ENCODE assay signal across 8 cellular contexts in genomic region chr11:20337526-20338154, GRCh38. TPM values are rescaled to one million over a fixed set of nuclear protein-coding genes. Genes with fewer than 3 reads are reported as not detected.
A peak's percentile ranks its signal among the peaks of the same experiment; 100 is the strongest.
DNase-seq lines count a peak whose midpoint lies in the region; ATAC-seq and TF ChIP-seq lines count a peak whose summit lies in the region.

No MANE protein-coding gene starts in this region.

- H3K27ac ChIP-seq in tibial artery (no peak overlapping the region), sigmoid colon (no peak overlapping the region)

- intact Hi-C loops in tibial artery (cut with DNase I; ENCODE audit: low total_unique reads): no loop called here
- intact Hi-C loops in sigmoid colon (cut with DNase I): no loop called here

- TF ChIP-seq CTCF in BE2C (IDR thresholded peaks at IDR 0.05; ENCODE audit: low read depth, low read length): peak; percentile 65
- TF ChIP-seq CTCF in GM13976 (IDR thresholded peaks at IDR 0.05; ENCODE audit: borderline replicate concordance, control extremely low read depth, extremely low read depth, insufficient read depth, missing control alignments): peak; percentile 42
- peak; percentile 4 to 20 for TF ChIP-seq CTCF in tibial artery (IDR thresholded peaks at IDR 0.05)
- TF ChIP-seq CTCF in sigmoid colon (IDR thresholded peaks at IDR 0.05): peak in 1 of 4 experiments; percentile 10

- TF ChIP-seq POLR2A in erythroblast (IDR thresholded peaks at IDR 0.05; ENCODE audit: low read length): no peak
- no peak for TF ChIP-seq POLR2A in sigmoid colon (IDR thresholded peaks at IDR 0.05)

- in situ Hi-C loops in GM13976 (cut with MboI; ENCODE audit: low sequenced_read_pairs, unreplicated experiment): no loop called here

- H3K4me1 ChIP-seq in BE2C (peaks cover 5% of the 10 kb centered on the region), tibial artery (no peaks in the 10 kb centered on the region), sigmoid colon (peaks cover 0 to 3% (median 0%) of the 10 kb centered on the region in 4 donors)

- H3K27me3 ChIP-seq in BE2C: no peaks in the 10 kb centered on the region
- peaks cover 0 to 18% of the 10 kb centered on the region in 2 donors for H3K27me3 ChIP-seq in tibial artery
- H3K27me3 ChIP-seq in sigmoid colon: peaks cover 5 to 17% (median 8%) of the 10 kb centered on the region in 3 donors

- ATAC-seq in GM18870 (IDR thresholded peaks at IDR 0.05; ENCODE audit: unreplicated experiment) (no peak), GM18517 (IDR thresholded peaks at IDR 0.05; ENCODE audit: unreplicated experiment) (no peak)

- no peaks in the 10 kb centered on the region for H3K9me3 ChIP-seq in BE2C
- no peaks in the 10 kb centered on the region for H3K9me3 ChIP-seq in tibial artery
- no peaks in the 10 kb centered on the region for H3K9me3 ChIP-seq in sigmoid colon

- DNase-seq in BE2C (peak; percentile 39), GM13976 (ENCODE audit: low spot score) (peak; percentile 40), NCI-H69 (lab: John Stamatoyannopoulos, UW) (peak; percentile 77), erythroblast (lab: John Stamatoyannopoulos, UW) (peak; percentile 17 to 40), tibial artery (no peak), sigmoid colon (no peak)

- H3K4me3 ChIP-seq in BE2C (ENCODE audit: low read depth, low read length) (no peak overlapping the region), tibial artery (no peak overlapping the region), sigmoid colon (no peak overlapping the region)

- 22 to 28% methylated on average over 9 of the region's 9 CpGs for WGBS in sigmoid colon, 2 donors

- no peak for TF ChIP-seq EP300 in sigmoid colon (IDR thresholded peaks at IDR 0.05)

- no peaks in the 10 kb centered on the region for H3K36me3 ChIP-seq in BE2C
- H3K36me3 ChIP-seq in tibial artery: no peaks in the 10 kb centered on the region
- no peaks in the 10 kb centered on the region for H3K36me3 ChIP-seq in sigmoid colon

RNA-seq across cellular contexts. Expression of gene HTATIP2, which starts 25.9 kb away (rescaled TPM):
- polyA plus RNA-seq in BE2C (2012; ENCODE audit: insufficient read depth, insufficient read length, low read depth): 14.5 TPM
- total RNA-seq in sigmoid colon: 10 to 100 TPM; 12.2 to 58.1 (median 39.5) TPM
- polyA plus RNA-seq in sigmoid colon: 100 to 1,000 TPM; 110 to 318 (median 166) TPM

RNA-seq across cellular contexts. Expression of gene PRMT3, which starts 49.9 kb away (rescaled TPM):
- polyA plus RNA-seq in BE2C (2012; ENCODE audit: insufficient read depth, insufficient read length, low read depth): 36.6 TPM
- total RNA-seq in sigmoid colon: 10 to 100 TPM; 15.3 to 18.4 (median 17.6) TPM
- polyA plus RNA-seq in sigmoid colon: 1 to 10 TPM; 4.9 to 8.5 (median 6.6) TPM

Comparison
In these comparisons a context has a peak if more than half of its experiments do, and no peak if none do; other contexts are left out.
1. DNase-seq: peak in BE2C (single experiment), GM13976 (single experiment), NCI-H69 (single experiment) and erythroblast (2 of 2); none in tibial artery (0 of 2) and sigmoid colon (single experiment).